In genomic region chr22:17777005-17777716, GRCh38 we compare ENCODE assay signal across 8 cellular contexts. TPM values are rescaled to one million over a fixed set of nuclear protein-coding genes. Genes with fewer than 3 reads are reported as not detected.
A peak's percentile ranks its signal among the peaks of the same experiment; 100 is the strongest.
DNase-seq lines count a peak whose midpoint lies in the region; ATAC-seq and TF ChIP-seq lines count a peak whose summit lies in the region.

No MANE protein-coding gene starts in this region.

- TF ChIP-seq POLR2A in upper lobe of left lung (IDR thresholded peaks at IDR 0.05), result peak in 1 of 4 donors; percentile 41

- WGBS in upper lobe of left lung, 2 donors, result 54 to 62% methylated on average over 27 of the region's 27 CpGs

- no peaks in the 10 kb centered on the region for H3K9me3 ChIP-seq in OCI-LY1 (ENCODE audit: low read length)
- H3K9me3 ChIP-seq in upper lobe of left lung, result no peaks in the 10 kb centered on the region

- no peaks in the 10 kb centered on the region for H3K79me2 ChIP-seq in OCI-LY1 (ENCODE audit: insufficient read depth, low read length)

- no peaks in the 10 kb centered on the region for H3K36me3 Mint-ChIP-seq in glutamatergic neuron (ENCODE audit: unreplicated experiment)

- H3K4me1 Mint-ChIP-seq in glutamatergic neuron (ENCODE audit: low read depth, unreplicated experiment), result peaks cover 8% of the 10 kb centered on the region

- H3F3A ChIP-seq in OCI-LY1 (ENCODE audit: insufficient read depth, low read length), result peaks cover 3% of the 10 kb centered on the region; the same call in 1 of the 2 replicates

- H3K9ac ChIP-seq in OCI-LY1 (ENCODE audit: low read length), result peak overlapping the region; percentile 91

- H3K4me2 ChIP-seq in OCI-LY1 (ENCODE audit: low read length), result peak overlapping the region; percentile 73

- ATAC-seq in GM19438 (IDR thresholded peaks at IDR 0.05; ENCODE audit: low read depth, unreplicated experiment), result peak; percentile 34
- peak in 1 of 2 donors; percentile 1 for ATAC-seq in upper lobe of left lung (ENCODE audit: low FRiP score in 2 of 2)
- no peak for ATAC-seq in GM18861 (IDR thresholded peaks at IDR 0.05; ENCODE audit: unreplicated experiment)

- H3K4me3 Mint-ChIP-seq in glutamatergic neuron (ENCODE audit: unreplicated experiment), result no peak overlapping the region

- no peak overlapping the region for H2AFZ ChIP-seq in OCI-LY1 (ENCODE audit: low read length)

- H3K27ac Mint-ChIP-seq in glutamatergic neuron (ENCODE audit: unreplicated experiment), result no peak overlapping the region

- H3K4me3 ChIP-seq in OCI-LY1 (ENCODE audit: low read depth, low read length, poor library complexity, severe bottlenecking), result peak overlapping the region; percentile 75
- H3K4me3 ChIP-seq in upper lobe of left lung, result peak overlapping the region in 3 of 4 donors; percentile 30 to 45 (median 45)

- H3K27me3 ChIP-seq in OCI-LY1 (ENCODE audit: insufficient read depth, low read length) (no peaks in the 10 kb centered on the region), upper lobe of left lung (no peaks in the 10 kb centered on the region)

- H4K20me1 ChIP-seq in OCI-LY1 (ENCODE audit: insufficient read depth, low read length), result no peaks in the 10 kb centered on the region

- H3K9me2 ChIP-seq in OCI-LY1 (ENCODE audit: low read depth, low read length), result no peaks in the 10 kb centered on the region

- TF ChIP-seq EP300 in upper lobe of left lung (IDR thresholded peaks at IDR 0.05), result no peak

- DNase-seq in activated T-helper 1 cell treated with anti-CD3 and anti-CD28 coated beads, Interleukin-2, amount 50 U/mL, for 16 hours (ENCODE audit: low read depth in 1 of 2, low spot score in 1 of 2), result peak; percentile 40 to 56
- DNase-seq in mucosa of gallbladder (ENCODE audit: low spot score) (peak; percentile 40), upper lobe of left lung (peak; percentile 56 to 72), glutamatergic neuron (no peak), RWPE1 (ENCODE audit: low spot score) (no peak)

- H3K36me3 ChIP-seq in OCI-LY1 (ENCODE audit: insufficient read depth, low read length) (no peaks in the 10 kb centered on the region; the same call in 1 of the 2 replicates), upper lobe of left lung (no peaks in the 10 kb centered on the region)

- POLR2A ChIA-PET in RWPE1 (lab: Yijun Ruan, JAX; ENCODE audit: low non-redundant PET), result no interaction called here

- H3K4me1 ChIP-seq in OCI-LY1 (ENCODE audit: insufficient read depth, low read length, severe bottlenecking) (peaks cover 87% of the 10 kb centered on the region), upper lobe of left lung (peaks cover 24 to 55% (median 41%) of the 10 kb centered on the region in 4 donors)

- H3K9me3 Mint-ChIP-seq in glutamatergic neuron (ENCODE audit: unreplicated experiment), result peaks cover 4% of the 10 kb centered on the region

- peaks cover 7% of the 10 kb centered on the region for H3K27me3 Mint-ChIP-seq in glutamatergic neuron (ENCODE audit: unreplicated experiment)

- no peak for TF ChIP-seq CTCF in OCI-LY1 (IDR thresholded peaks at IDR 0.05; ENCODE audit: low read length)
- no peak for TF ChIP-seq CTCF in upper lobe of left lung (IDR thresholded peaks at IDR 0.05)
- no peak for TF ChIP-seq CTCF in glutamatergic neuron (IDR thresholded peaks at IDR 0.05; ENCODE audit: partially characterized antibody, unreplicated experiment)
- TF ChIP-seq CTCF in RWPE1 (conservative IDR thresholded peaks at IDR 0.05; ENCODE audit: low read depth), result no peak

- H3K27ac ChIP-seq in OCI-LY1 (ENCODE audit: low read depth, low read length, poor library complexity, severe bottlenecking) (peak overlapping the region; percentile 82), upper lobe of left lung (peak overlapping the region; percentile 81 to 89 (median 88)), RWPE1 (no peak overlapping the region)

- CTCF ChIA-PET in RWPE1 (lab: Yijun Ruan, JAX), result no interaction called here

RNA-seq across cellular contexts. Expression of gene BID, which starts 2.9 kb away (rescaled TPM):
- total RNA-seq in mucosa of gallbladder, result 27.1 TPM
- 10 to 100 TPM; 10.5 to 55.9 (median 27.3) TPM for total RNA-seq in upper lobe of left lung
- total RNA-seq in glutamatergic neuron (ENCODE audit: unreplicated experiment), result 18.5 TPM

Comparison
In these comparisons a context has a peak if more than half of its experiments do, and no peak if none do; other contexts are left out.
1. DNase-seq: peak in activated T-helper 1 cell treated with anti-CD3 and anti-CD28 coated beads, Interleukin-2, amount 50 U/mL, for 16 hours (2 of 2), mucosa of gallbladder (single experiment) and upper lobe of left lung (2 of 2); none in glutamatergic neuron (single experiment) and RWPE1 (single experiment).